14 cellular contexts compared by ENCODE assay signal in the genomic region with DNA sequence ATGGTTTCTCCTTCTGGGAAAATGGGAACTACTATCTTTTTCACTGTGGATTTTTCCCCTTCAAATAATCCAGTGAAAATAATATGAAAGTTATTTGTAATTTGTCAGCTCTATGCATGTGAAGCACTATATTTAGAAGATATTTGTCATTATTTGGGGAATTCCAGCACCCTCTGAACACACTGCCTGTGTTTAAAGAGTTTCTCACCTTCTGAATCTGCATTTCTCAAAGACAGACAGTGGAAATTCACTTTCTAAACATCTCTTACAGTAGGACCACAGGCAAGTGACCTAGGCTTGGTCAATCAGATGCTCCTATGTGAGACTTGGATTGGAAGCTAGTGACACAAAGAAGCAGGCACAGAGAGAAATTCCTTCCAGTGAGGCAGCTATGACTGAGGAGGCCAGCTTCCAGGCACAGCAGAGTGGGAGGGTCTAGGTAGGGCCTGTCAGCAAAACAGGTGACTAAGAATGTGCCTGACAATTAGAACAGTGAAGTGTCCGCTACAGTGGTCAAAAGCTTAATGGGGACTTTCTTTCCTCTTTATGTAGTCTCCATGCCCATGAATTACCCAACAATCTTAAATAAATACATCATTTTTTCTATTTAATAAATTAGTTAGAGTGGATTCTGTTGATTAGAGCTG.
DNase-seq lines count a peak whose midpoint lies in the region; ATAC-seq, FAIRE-seq and TF ChIP-seq lines count a peak whose summit lies in the region.
"Had no signal": no experiment of that assay in that cellular context is flagged by ENCODE, and none has a peak within 500 bp of the region (broad histone marks: within the 10 kb centered on the region; RNA-seq: fewer than 3 reads in every experiment).

No MANE protein-coding gene starts in this region.

- H3K79me2 ChIP-seq in H1 (ENCODE audit: control insufficient read depth in 1 of 2, insufficient read depth in 2 of 2, low read length in 2 of 2), result no peaks in the 10 kb centered on the region

- H3K23ac ChIP-seq in H1 (ENCODE audit: insufficient read length), result no peak overlapping the region

- H2AFZ ChIP-seq in H1 (ENCODE audit: low read length), result peak overlapping the region; percentile 72; the same call in 1 of the 2 replicates

- H3K18ac ChIP-seq in H1 (ENCODE audit: extremely low read depth, low read length), result no peak overlapping the region

- no peak overlapping the region for H2BK120ac ChIP-seq in H1 (replicated peaks; ENCODE audit: low read depth, low read length)

- no peak overlapping the region for H4K91ac ChIP-seq in H1 (replicated peaks; ENCODE audit: insufficient read length, low read length)

- no peaks in the 10 kb centered on the region for H4K20me1 ChIP-seq in H1 (replicated peaks in 1 of 2; ENCODE audit: control insufficient read depth in 1 of 2, insufficient read depth in 2 of 2, low read length in 2 of 2)

- intact Hi-C loops in cardiac septum (cut with DNase I), result no loop called here

- TF ChIP-seq EP300 in H1 (IDR thresholded peaks at IDR 0.05; ENCODE audit: borderline replicate concordance in 1 of 2, low read depth in 2 of 2, low read length in 2 of 2), result no peak

- no peak overlapping the region for H3K27ac ChIP-seq in H1 (ENCODE audit: low read depth, low read length)
- H3K27ac ChIP-seq: prostate gland, tibial artery had no signal

- H3K23me2 ChIP-seq in H1 (ENCODE audit: low read depth, low read length), result peaks cover 2% of the 10 kb centered on the region; the same call in 1 of the 2 replicates

- no peak overlapping the region for H2AK5ac ChIP-seq in H1 (ENCODE audit: low read depth, low read length)

- TF ChIP-seq RAD21 in H1 (IDR thresholded peaks at IDR 0.05 in 1 of 2, conservative IDR thresholded peaks at IDR 0.05 in 1 of 2; ENCODE audit: low read depth in 2 of 2, low read length in 2 of 2), result no peak

- no peaks in the 10 kb centered on the region for H3K9me3 ChIP-seq in H1 (ENCODE audit: insufficient read depth in 2 of 2, low read depth in 1 of 2, low read length in 1 of 2)
- H3K9me3 ChIP-seq: prostate gland, tibial artery had no signal

- TF ChIP-seq CTCF in GM10248 (IDR thresholded peaks at IDR 0.05; ENCODE audit: control extremely low read depth, extremely low read depth, low read depth, missing control alignments) (no peak), H1 (IDR thresholded peaks at IDR 0.05; ENCODE audit: control extremely low read depth in 1 of 3, insufficient read depth in 1 of 3, low read depth in 1 of 3, low read length in 3 of 3) (no peak)

- H3K27me3 ChIP-seq in H1 (replicated peaks in 1 of 4; ENCODE audit: control insufficient read depth in 3 of 4, extremely low read depth in 1 of 4, insufficient read depth in 3 of 4, low read length in 3 of 4), result no peaks in the 10 kb centered on the region
- H3K27me3 ChIP-seq: tibial artery had no signal

- no peak overlapping the region for H3K56ac ChIP-seq in H1 (replicated peaks; ENCODE audit: insufficient read length, low read depth, low read length)

- no peak overlapping the region for H3K4me3 ChIP-seq in H1 (ENCODE audit: extremely low read depth in 1 of 4, insufficient read depth in 2 of 4, low read depth in 3 of 4, low read length in 4 of 4)
- H3K4me3 ChIP-seq: prostate gland, tibial artery had no signal

- H2BK12ac ChIP-seq in H1 (ENCODE audit: low read depth, low read length), result no peak overlapping the region

- H3K14ac ChIP-seq in H1 (ENCODE audit: insufficient read length), result no peak overlapping the region

- no peak for FAIRE-seq in H1 (lab: Jason Lieb, UNC)

- peak; percentile 12 for DNase-seq in GM10248 (ENCODE audit: extremely low spot score)
- DNase-seq in H1 (ENCODE audit: low read depth in 1 of 2, low spot score in 2 of 2), result no peak
- no peak for DNase-seq in cardiac septum (ENCODE audit: low spot score)
- DNase-seq in NCI-H774 (lab: John Stamatoyannopoulos, UW), result no peak
- DNase-seq in mesenteric fat pad (ENCODE audit: low spot score), result no peak
- no peak for DNase-seq in anterior cingulate cortex (lab: John Stamatoyannopoulos, UW)
- DNase-seq: activated CD4-positive, alpha-beta T cell treated with anti-CD3 and anti-CD28 coated beads for 48 hours; head of caudate nucleus; NCI-H2171 treated with DMSO at 0.1 percent for 48 hours; SHP77 treated with DMSO at 0.1 percent for 48 hours; tibial artery had no signal

- no peak overlapping the region for H3K4ac ChIP-seq in H1 (replicated peaks; ENCODE audit: insufficient read length, low read depth, low read length)

- POLR2A ChIA-PET in GM10248 (lab: Yijun Ruan, JAX), result no interaction called here
- POLR2A ChIA-PET in H1 (lab: Charles Lee; ENCODE audit: partially characterized antibody), result no interaction called here

- H3K9ac ChIP-seq in H1 (replicated peaks in 1 of 4; ENCODE audit: extremely low read depth in 1 of 4, low read depth in 3 of 4, low read length in 3 of 4), result no peak overlapping the region

- H2BK20ac ChIP-seq in H1 (ENCODE audit: low read length), result no peak overlapping the region

- H2BK15ac ChIP-seq in H1 (ENCODE audit: low read length), result no peak overlapping the region

- H4K5ac ChIP-seq in H1 (ENCODE audit: insufficient read length, low read depth, low read length), result no peak overlapping the region

- no peak overlapping the region for H2BK5ac ChIP-seq in H1 (ENCODE audit: low read depth, low read length)

- H4K8ac ChIP-seq in H1 (ENCODE audit: extremely low read depth, insufficient read depth, low read length), result no peak overlapping the region

- TF ChIP-seq POLR2A in H1 (IDR thresholded peaks at IDR 0.05; ENCODE audit: control extremely low read depth in 1 of 2, low read depth in 2 of 2, low read length in 2 of 2), result no peak

- peak; percentile 83 for ATAC-seq in GM21423 (IDR thresholded peaks at IDR 0.05; ENCODE audit: unreplicated experiment)
- ATAC-seq in HG03108 (IDR thresholded peaks at IDR 0.05; ENCODE audit: unreplicated experiment), result peak; percentile 56

- WGBS in H1 (ENCODE audit: extremely low coverage in 1 of 2, insufficient coverage in 1 of 2, insufficient read length in 1 of 2, insufficient replicate concordance in 2 of 2, low coverage in 1 of 2, low lambda C conversion rate in 2 of 2, missing lambda C conversion rate in 1 of 2), 2 experiments, result 100% methylated on average over 1 of the region's 1 CpG; no CpG with 5 or more reads in 1 of the 2 experiments

- no peaks in the 10 kb centered on the region for H3K79me1 ChIP-seq in H1 (ENCODE audit: low read depth, low read length)

- CTCF ChIA-PET in GM10248 (lab: Yijun Ruan, JAX), result interaction anchor here (1.0 to 5.2 kb wide), 6 partner anchors 10 to 1230 kb away, joined by 3 to 35 read pairs (median 4); no protein-coding TSS in a partner anchor
- CTCF ChIA-PET in H1 (lab: Charles Lee; ENCODE audit: partially characterized antibody), result interaction anchor here (0.6 to 2.7 kb wide), 5 partner anchors 9 to 428 kb away, joined by 3 to 9 read pairs (median 5); no protein-coding TSS in a partner anchor

- no peaks in the 10 kb centered on the region for H3K36me3 ChIP-seq in H1 (ENCODE audit: control insufficient read depth in 2 of 4, insufficient read depth in 4 of 4, low read length in 3 of 4)
- H3K36me3 ChIP-seq: prostate gland, tibial artery had no signal

- H3K4me1 ChIP-seq in H1 (replicated peaks in 1 of 4; ENCODE audit: control insufficient read depth in 3 of 4, insufficient read depth in 4 of 4, low read length in 3 of 4), result peaks cover 0 to under 1% (median 0%) of the 10 kb centered on the region in 4 experiments; a peak in 1 of 7 replicates
- H3K4me1 ChIP-seq: prostate gland, tibial artery had no signal

- no peak overlapping the region for H3K4me2 ChIP-seq in H1 (ENCODE audit: insufficient read depth in 1 of 2, low read depth in 2 of 2, low read length in 2 of 2)

TF ChIP-seq in H1, 55 proteins besides CTCF, POLR2A, EP300 and RAD21:
- TF ChIP-seq SUZ12 (IDR thresholded peaks at IDR 0.05; ENCODE audit: low read length) (no peak), SP1 (IDR thresholded peaks at IDR 0.05; ENCODE audit: low read depth, low read length) (no peak), SP4 (IDR thresholded peaks at IDR 0.05; ENCODE audit: low read length) (no peak), TEAD4 (IDR thresholded peaks at IDR 0.05; ENCODE audit: low read depth, low read length) (no peak), CHD2 (IDR thresholded peaks at IDR 0.05; ENCODE audit: low read length) (no peak), RXRA (IDR thresholded peaks at IDR 0.05; ENCODE audit: insufficient read depth, low read depth, low read length) (no peak), CBX5 (IDR thresholded peaks at IDR 0.05; ENCODE audit: low read depth, low read length) (no peak)
